Comparison of ENCODE assay signal across 8 cellular contexts in the genomic region with DNA sequence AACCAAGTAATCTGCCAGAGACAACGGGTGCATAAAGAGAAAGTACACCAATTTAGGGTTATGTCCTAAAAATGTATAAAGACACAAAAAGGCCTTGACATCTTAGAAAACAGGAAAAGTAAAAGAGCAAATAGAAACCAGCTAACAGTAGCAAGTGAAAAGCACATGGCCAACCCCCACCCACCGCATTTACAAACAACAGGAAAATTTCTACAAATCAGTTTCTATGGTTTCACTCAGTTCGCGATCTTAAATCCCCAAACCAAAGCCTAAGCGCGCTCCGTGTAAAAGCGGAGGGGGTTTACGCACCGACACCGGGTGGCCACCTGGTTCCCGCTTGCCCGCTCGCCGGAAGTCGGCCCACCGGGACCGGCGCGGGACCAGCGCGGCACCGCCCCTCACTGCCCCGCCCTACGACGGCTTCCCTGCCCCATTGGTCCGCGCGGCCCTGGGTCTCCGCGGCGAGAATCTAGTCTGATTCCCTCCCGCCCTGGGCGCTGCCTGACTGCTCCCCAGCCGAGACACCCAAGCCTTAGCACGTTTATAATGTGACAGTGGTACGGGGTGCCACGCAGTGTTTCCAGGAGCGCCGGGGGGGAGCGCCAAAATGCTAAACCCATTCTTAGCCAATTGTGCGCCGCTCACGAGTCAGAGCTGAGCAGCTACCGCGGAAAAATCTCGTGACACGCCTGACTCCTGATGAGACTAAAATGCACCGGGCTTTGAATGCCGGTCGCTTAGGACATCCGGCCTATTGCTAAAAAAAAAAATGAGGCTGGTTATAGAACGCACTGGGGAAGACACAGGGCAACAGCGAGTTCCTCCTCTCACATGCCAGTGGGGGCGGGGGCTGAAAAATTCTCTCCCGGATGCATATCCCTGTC. TPM values are rescaled to one million over a fixed set of nuclear protein-coding genes. Genes with fewer than 3 reads are reported as not detected.
DNase-seq lines count a peak whose midpoint lies in the region; ATAC-seq and TF ChIP-seq lines count a peak whose summit lies in the region.

GART (minus strand) TSS at position 362 of the 884 bp plus-strand sequence. CDS start 2,802 bp downstream, outside the sequence.

- ATAC-seq in GM21423 (IDR thresholded peaks at IDR 0.05; ENCODE audit: unreplicated experiment): peak; percentile 46

- no peaks in the 10 kb centered on the region for H3K9me3 ChIP-seq in HUES48 (ENCODE audit: control insufficient read depth, insufficient read depth, low read length)
- no peaks in the 10 kb centered on the region for H3K9me3 ChIP-seq in mucosa of stomach (ENCODE audit: control insufficient read depth, low read length)

- peaks cover 47% of the 10 kb centered on the region for H3K36me3 ChIP-seq in HUES48 (ENCODE audit: control insufficient read depth, insufficient read depth, low read length)
- no peaks in the 10 kb centered on the region for H3K36me3 ChIP-seq in mucosa of stomach (ENCODE audit: control insufficient read depth, insufficient read depth, low read length)

- peak within 1 kb of the TSS; percentile 99 for H3K27ac ChIP-seq in HUES48 (ENCODE audit: low read depth, low read length)

- H3K4me3 ChIP-seq in HUES48 (ENCODE audit: low read depth, low read length) (peak within 1 kb of the TSS; percentile 85), epithelial cell of proximal tubule (ENCODE audit: low read depth, low read length) (peak within 1 kb of the TSS; percentile 93), mucosa of stomach (ENCODE audit: low read length) (peak within 1 kb of the TSS; percentile 94)

- DNase-seq in DMS 273 (lab: John Stamatoyannopoulos, UW; ENCODE audit: unreplicated experiment): peak; percentile 95
- peak; percentile 92 for DNase-seq in OCI-M1 (lab: John Stamatoyannopoulos, UW)
- peak; percentile 68 for DNase-seq in activated T-cell treated with anti-CD3 and anti-CD28 coated beads for 4 hours
- no peak for DNase-seq in epithelial cell of proximal tubule (ENCODE audit: low read depth)
- DNase-seq in stimulated activated CD8-positive, alpha-beta memory T cell treated with anti-CD3 and anti-CD28 coated beads, Interleukin-7, amount 100 ng/mL, for 1 hour (ENCODE audit: low read depth in 2 of 2): peak; percentile 62 to 64

- H3K9ac ChIP-seq in HUES48 (ENCODE audit: low read depth, low read length) (peak within 1 kb of the TSS; percentile 96), mucosa of stomach (ENCODE audit: low read length) (peak within 1 kb of the TSS; percentile 100)

- H3K27me3 ChIP-seq in HUES48 (ENCODE audit: control insufficient read depth, insufficient read depth, low read length) (no peaks in the 10 kb centered on the region), mucosa of stomach (ENCODE audit: control insufficient read depth, insufficient read depth, low read length) (no peaks in the 10 kb centered on the region)

- peaks cover 15% of the 10 kb centered on the region; the same call in 1 of the 2 replicates for H3K4me1 ChIP-seq in HUES48 (ENCODE audit: control insufficient read depth, insufficient read depth, low read length)
- peaks cover 21% of the 10 kb centered on the region for H3K4me1 ChIP-seq in mucosa of stomach (ENCODE audit: control insufficient read depth, insufficient read depth, low read length)

- TF ChIP-seq CTCF in epithelial cell of proximal tubule (conservative IDR thresholded peaks at IDR 0.05; ENCODE audit: low read depth, low read length): no peak

RNA-seq across cellular contexts. Expression of gene GART, which starts in this region (rescaled TPM):
- 79.2 and 150 TPM in 2 replicates for total RNA-seq in epithelial cell of proximal tubule
